Comparison of ENCODE assay signal across 12 cellular contexts in the genomic region with DNA sequence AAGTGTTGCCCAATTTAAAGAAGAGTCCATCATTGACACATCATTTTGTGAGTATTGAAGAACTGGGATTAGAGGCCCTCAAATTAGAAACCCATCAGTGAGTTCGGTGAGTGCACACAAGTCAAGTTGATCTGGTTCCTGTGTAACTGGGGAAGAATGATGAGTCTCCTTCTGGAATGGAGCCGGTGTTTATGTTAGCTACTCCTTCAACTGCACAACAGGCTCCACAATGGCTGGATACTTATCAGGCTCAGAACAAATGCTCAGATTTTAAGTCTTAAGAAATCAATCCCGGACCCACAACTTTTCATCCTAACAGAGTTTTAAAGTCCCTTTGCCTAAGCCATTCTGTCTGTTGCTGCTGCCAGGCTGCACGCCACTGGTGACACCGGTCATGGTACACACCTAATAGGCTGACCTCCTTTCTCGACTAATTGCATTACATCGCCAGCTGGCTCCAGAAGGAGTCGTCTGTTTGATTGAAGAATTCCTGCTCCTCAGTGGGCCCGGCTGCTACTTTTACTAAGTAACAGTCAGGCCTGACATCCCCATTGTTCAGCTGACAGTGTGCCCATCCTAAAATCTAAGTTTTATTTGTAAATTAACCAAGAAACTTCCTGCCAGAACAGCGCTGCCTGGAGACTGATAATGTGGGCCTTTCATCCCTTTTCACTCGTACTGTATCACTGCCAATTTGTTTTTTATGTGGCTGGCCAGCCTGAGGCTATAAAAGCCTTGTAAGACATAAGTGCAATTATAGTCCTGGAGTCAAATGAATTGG.
DNase-seq lines count a peak whose midpoint lies in the region; ATAC-seq and TF ChIP-seq lines count a peak whose summit lies in the region.
"Had no signal": no experiment of that assay in that cellular context is flagged by ENCODE, and none has a peak within 500 bp of the region (broad histone marks: within the 10 kb centered on the region; RNA-seq: fewer than 3 reads in every experiment).

No MANE protein-coding gene starts in this region.

- no peak overlapping the region for H3K4me3 Mint-ChIP-seq in MCF 10A (ENCODE audit: unreplicated experiment)
- H3K4me3 Mint-ChIP-seq: naive B cell; stimulated activated naive B cell treated with anti-CD40 and anti-IgM and Interleukin-4, amounts not matched to agents 10 μg/mL and 1 μg/mL and 100 μg/mL, for 72 hours had no signal

- DNase-seq in DMS153 (lab: John Stamatoyannopoulos, UW) (peak; percentile 25), DMS153 treated with DMSO at 0.1 percent for 48 hours (lab: John Stamatoyannopoulos, UW; ENCODE audit: unreplicated experiment) (no peak), NCI-H524 treated with DMSO at 0.1 percent for 48 hours (lab: John Stamatoyannopoulos, UW) (peak; percentile 81), epidermal melanocyte (ENCODE audit: insufficient read length, low spot score) (peak; percentile 27), pons (ENCODE audit: low spot score) (peak; percentile 93), MCF 10A (ENCODE audit: unreplicated experiment) (no peak)
- DNase-seq: activated gamma-delta T cell treated with Interleukin-2 at 50 U/mL for 16 hours; naive B cell; RPMI8226; stimulated activated naive B cell treated with anti-CD40 and anti-IgM and Interleukin-4, amounts not matched to agents 10 μg/mL and 1 μg/mL and 100 μg/mL, for 72 hours had no signal

- no peaks in the 10 kb centered on the region for H3K9me3 Mint-ChIP-seq in MCF 10A (ENCODE audit: unreplicated experiment)
- H3K9me3 Mint-ChIP-seq: naive B cell; stimulated activated naive B cell treated with anti-CD40 and anti-IgM and Interleukin-4, amounts not matched to agents 10 μg/mL and 1 μg/mL and 100 μg/mL, for 72 hours had no signal

- intact Hi-C loops in MCF 10A (cut with micrococcal nuclease), result no loop called here

- no peaks in the 10 kb centered on the region for H3K27me3 Mint-ChIP-seq in MCF 10A (ENCODE audit: insufficient read depth, unreplicated experiment)
- H3K27me3 Mint-ChIP-seq: naive B cell; stimulated activated naive B cell treated with anti-CD40 and anti-IgM and Interleukin-4, amounts not matched to agents 10 μg/mL and 1 μg/mL and 100 μg/mL, for 72 hours had no signal

- no peak overlapping the region for H3K27ac Mint-ChIP-seq in MCF 10A (ENCODE audit: low read depth, unreplicated experiment)
- H3K27ac Mint-ChIP-seq: naive B cell; stimulated activated naive B cell treated with anti-CD40 and anti-IgM and Interleukin-4, amounts not matched to agents 10 μg/mL and 1 μg/mL and 100 μg/mL, for 72 hours had no signal

- CTCF ChIA-PET in MCF 10A (lab: Yijun Ruan, JAX), result interaction anchor here (0.6 to 1.7 kb wide), 5 partner anchors 10 to 96 kb away, joined by 3 to 4 read pairs (median 4); no protein-coding TSS in a partner anchor

- POLR2A ChIA-PET in MCF 10A (lab: Yijun Ruan, JAX), result interaction anchor here (1.0 to 1.3 kb wide), 2 partner anchors 8 to 11 kb away, joined by 3 to 6 read pairs; no protein-coding TSS in a partner anchor

- TF ChIP-seq CTCF in MCF 10A (IDR thresholded peaks at IDR 0.05; ENCODE audit: unreplicated experiment), result no peak

- ATAC-seq in GM21723 (IDR thresholded peaks at IDR 0.05; ENCODE audit: unreplicated experiment), result no peak
- no peak for ATAC-seq in GM19324 (IDR thresholded peaks at IDR 0.05; ENCODE audit: low FRiP score, unreplicated experiment)
- ATAC-seq: stimulated activated naive B cell treated with anti-CD40 and anti-IgM and Interleukin-4, amounts not matched to agents 10 μg/mL and 1 μg/mL and 100 μg/mL, for 72 hours had no signal

- H3K36me3 Mint-ChIP-seq in MCF 10A (ENCODE audit: insufficient read depth, unreplicated experiment), result peaks cover 40% of the 10 kb centered on the region

- no TSS peak for BruUV-seq in MCF 10A (replicated peaks; lab: Mats Ljungman, UMichigan)

- no peaks in the 10 kb centered on the region for H3K4me1 Mint-ChIP-seq in MCF 10A (ENCODE audit: insufficient read depth, unreplicated experiment)
- H3K4me1 Mint-ChIP-seq: naive B cell had no signal

Comparison
In these comparisons a context has a peak if more than half of its experiments do, and no peak if none do; other contexts are left out.
1. DNase-seq: peak in DMS153 (single experiment), NCI-H524 treated with DMSO at 0.1 percent for 48 hours (single experiment), epidermal melanocyte (single experiment) and pons (single experiment); none in DMS153 treated with DMSO at 0.1 percent for 48 hours (single experiment) and MCF 10A (single experiment).